Comparison of ENCODE assay signal across 1 cellular context in genomic region chr1:24199291-24199900, GRCh38.
TF ChIP-seq lines count a peak whose summit lies in the region.

No MANE protein-coding gene starts in this region.

TF ChIP-seq in K562, 482 proteins besides CTCF, POLR2A, EP300 and RAD21 (continued from another document):
- TF ChIP-seq, protein P1, sequence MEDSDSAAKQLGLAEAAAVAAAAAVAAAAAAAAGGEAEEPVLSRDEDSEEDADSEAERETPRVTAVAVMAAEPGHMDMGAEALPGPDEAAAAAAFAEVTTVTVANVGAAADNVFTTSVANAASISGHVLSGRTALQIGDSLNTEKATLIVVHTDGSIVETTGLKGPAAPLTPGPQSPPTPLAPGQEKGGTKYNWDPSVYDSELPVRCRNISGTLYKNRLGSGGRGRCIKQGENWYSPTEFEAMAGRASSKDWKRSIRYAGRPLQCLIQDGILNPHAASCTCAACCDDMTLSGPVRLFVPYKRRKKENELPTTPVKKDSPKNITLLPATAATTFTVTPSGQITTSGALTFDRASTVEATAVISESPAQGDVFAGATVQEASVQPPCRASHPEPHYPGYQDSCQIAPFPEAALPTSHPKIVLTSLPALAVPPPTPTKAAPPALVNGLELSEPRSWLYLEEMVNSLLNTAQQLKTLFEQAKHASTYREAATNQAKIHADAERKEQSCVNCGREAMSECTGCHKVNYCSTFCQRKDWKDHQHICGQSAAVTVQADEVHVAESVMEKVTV (CRISPR knock-in tag; IDR thresholded peaks at IDR 0.05): peak; percentile 89
- peak; percentile 61 for TF ChIP-seq RB1 (IDR thresholded peaks at IDR 0.05; ENCODE audit: low read depth)
- peak in 1 of 3 experiments; percentile 20 for TF ChIP-seq YY1 (IDR thresholded peaks at IDR 0.05; ENCODE audit: borderline replicate concordance in 1 of 3, control insufficient read depth in 1 of 3, extremely low read depth in 1 of 3, insufficient read depth in 3 of 3, insufficient read length in 1 of 3, insufficient replicate concordance in 2 of 3, low read depth in 1 of 3, low read length in 2 of 3)
- TF ChIP-seq TEAD1 (CRISPR knock-in tag; IDR thresholded peaks at IDR 0.05): peak in 1 of 2 experiments; percentile 18; a peak in 1 of 4 replicates
- TF ChIP-seq XRCC5 (IDR thresholded peaks at IDR 0.05; ENCODE audit: low read depth, low read length): peak; percentile 75; the same call in 1 of the 2 replicates
- no peak for TF ChIP-seq ARID1B (IDR thresholded peaks at IDR 0.05)
- TF ChIP-seq IRF1 (CRISPR knock-in tag; IDR thresholded peaks at IDR 0.05; ENCODE audit: borderline replicate concordance): no peak
- TF ChIP-seq CBFA2T3 (IDR thresholded peaks at IDR 0.05): no peak
- peak; percentile 80 for TF ChIP-seq LEF1 (IDR thresholded peaks at IDR 0.05)
- peak; percentile 27; the same call in 1 of the 2 replicates for TF ChIP-seq BCOR (IDR thresholded peaks at IDR 0.05)
- peak; percentile 53 for TF ChIP-seq CXXC5 (CRISPR knock-in tag; IDR thresholded peaks at IDR 0.05)
- peak in 1 of 2 experiments; percentile 16 for TF ChIP-seq AFF1 (IDR thresholded peaks at IDR 0.05; ENCODE audit: low read depth in 1 of 2, partially characterized antibody in 2 of 2)
- TF ChIP-seq ARNT (IDR thresholded peaks at IDR 0.05): peak in 1 of 2 experiments; percentile 69; a peak in 1 of 4 replicates
- TF ChIP-seq SMAD4 (CRISPR knock-in tag; conservative IDR thresholded peaks at IDR 0.05): peak; percentile 76
- TF ChIP-seq RHOXF2B (CRISPR knock-in tag; conservative IDR thresholded peaks at IDR 0.05): no peak
- TF ChIP-seq ARID2 (IDR thresholded peaks at IDR 0.05): peak; percentile 44; the same call in 1 of the 2 replicates
- no peak for TF ChIP-seq DNMT1 (IDR thresholded peaks at IDR 0.05)
- TF ChIP-seq JUN (IDR thresholded peaks at IDR 0.05; ENCODE audit: borderline replicate concordance, low read depth, low read length): peak; percentile 21; the same call in 1 of the 2 replicates
- no peak for TF ChIP-seq JUN (CRISPR knock-in tag; IDR thresholded peaks at IDR 0.05; ENCODE audit: borderline replicate concordance)
- peak; percentile 21; the same call in 1 of the 2 replicates for TF ChIP-seq ESRRA (IDR thresholded peaks at IDR 0.05; ENCODE audit: borderline replicate concordance, low read depth)
- TF ChIP-seq KLF16 (IDR thresholded peaks at IDR 0.05): peak; percentile 49; the same call in 1 of the 2 replicates
- TF ChIP-seq SP1 (CRISPR knock-in tag; IDR thresholded peaks at IDR 0.05): 0 out of 2 replicates have a peak, but pooled peaks have one; percentile 25
- TF ChIP-seq ATF3 (IDR thresholded peaks at IDR 0.05): no peak
- TF ChIP-seq ATF3 (CRISPR knock-in tag; conservative IDR thresholded peaks at IDR 0.05): no peak
- TF ChIP-seq CREM (IDR thresholded peaks at IDR 0.05; ENCODE audit: low read depth): 0 out of 2 replicates have a peak, but pooled peaks have one; percentile 20
- TF ChIP-seq ZKSCAN1 (IDR thresholded peaks at IDR 0.05; ENCODE audit: low read depth, low read length): 0 out of 2 replicates have a peak, but pooled peaks have one; percentile 28
- TF ChIP-seq CC2D1A (IDR thresholded peaks at IDR 0.05): peak; percentile 80
- TF ChIP-seq, protein P2, sequence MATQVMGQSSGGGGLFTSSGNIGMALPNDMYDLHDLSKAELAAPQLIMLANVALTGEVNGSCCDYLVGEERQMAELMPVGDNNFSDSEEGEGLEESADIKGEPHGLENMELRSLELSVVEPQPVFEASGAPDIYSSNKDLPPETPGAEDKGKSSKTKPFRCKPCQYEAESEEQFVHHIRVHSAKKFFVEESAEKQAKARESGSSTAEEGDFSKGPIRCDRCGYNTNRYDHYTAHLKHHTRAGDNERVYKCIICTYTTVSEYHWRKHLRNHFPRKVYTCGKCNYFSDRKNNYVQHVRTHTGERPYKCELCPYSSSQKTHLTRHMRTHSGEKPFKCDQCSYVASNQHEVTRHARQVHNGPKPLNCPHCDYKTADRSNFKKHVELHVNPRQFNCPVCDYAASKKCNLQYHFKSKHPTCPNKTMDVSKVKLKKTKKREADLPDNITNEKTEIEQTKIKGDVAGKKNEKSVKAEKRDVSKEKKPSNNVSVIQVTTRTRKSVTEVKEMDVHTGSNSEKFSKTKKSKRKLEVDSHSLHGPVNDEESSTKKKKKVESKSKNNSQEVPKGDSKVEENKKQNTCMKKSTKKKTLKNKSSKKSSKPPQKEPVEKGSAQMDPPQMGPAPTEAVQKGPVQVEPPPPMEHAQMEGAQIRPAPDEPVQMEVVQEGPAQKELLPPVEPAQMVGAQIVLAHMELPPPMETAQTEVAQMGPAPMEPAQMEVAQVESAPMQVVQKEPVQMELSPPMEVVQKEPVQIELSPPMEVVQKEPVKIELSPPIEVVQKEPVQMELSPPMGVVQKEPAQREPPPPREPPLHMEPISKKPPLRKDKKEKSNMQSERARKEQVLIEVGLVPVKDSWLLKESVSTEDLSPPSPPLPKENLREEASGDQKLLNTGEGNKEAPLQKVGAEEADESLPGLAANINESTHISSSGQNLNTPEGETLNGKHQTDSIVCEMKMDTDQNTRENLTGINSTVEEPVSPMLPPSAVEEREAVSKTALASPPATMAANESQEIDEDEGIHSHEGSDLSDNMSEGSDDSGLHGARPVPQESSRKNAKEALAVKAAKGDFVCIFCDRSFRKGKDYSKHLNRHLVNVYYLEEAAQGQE (CRISPR knock-in tag; IDR thresholded peaks at IDR 0.05; ENCODE audit: low read depth): 0 out of 2 replicates have a peak, but pooled peaks have one; percentile 33
- no peak for TF ChIP-seq ATF1 (CRISPR knock-in tag; IDR thresholded peaks at IDR 0.05)
- TF ChIP-seq ATF1 (tag; IDR thresholded peaks at IDR 0.05): peak; percentile 66
- no peak for TF ChIP-seq ZNF143 (CRISPR knock-in tag; IDR thresholded peaks at IDR 0.05)
- peak; percentile 89; the same call in 1 of the 2 replicates for TF ChIP-seq STAG1 (CRISPR knock-in tag; IDR thresholded peaks at IDR 0.05; ENCODE audit: borderline replicate concordance)
- no peak for TF ChIP-seq ZNF134 (CRISPR knock-in tag; conservative IDR thresholded peaks at IDR 0.05)
- no peak for TF ChIP-seq ZNF431 (CRISPR knock-in tag; IDR thresholded peaks at IDR 0.05)
- 0 out of 2 replicates have a peak, but pooled peaks have one; percentile 13 for TF ChIP-seq ZBTB7A (IDR thresholded peaks at IDR 0.05; ENCODE audit: borderline replicate concordance, control insufficient read depth, low read depth, low read length)
- TF ChIP-seq SMC3 (conservative IDR thresholded peaks at IDR 0.05; ENCODE audit: insufficient read depth, low read depth, low read length): peak; percentile 97
- TF ChIP-seq GATA2 (CRISPR knock-in tag; IDR thresholded peaks at IDR 0.05): peak; percentile 76
- no peak for TF ChIP-seq NCOR1 (IDR thresholded peaks at IDR 0.05)
- TF ChIP-seq, protein P3, sequence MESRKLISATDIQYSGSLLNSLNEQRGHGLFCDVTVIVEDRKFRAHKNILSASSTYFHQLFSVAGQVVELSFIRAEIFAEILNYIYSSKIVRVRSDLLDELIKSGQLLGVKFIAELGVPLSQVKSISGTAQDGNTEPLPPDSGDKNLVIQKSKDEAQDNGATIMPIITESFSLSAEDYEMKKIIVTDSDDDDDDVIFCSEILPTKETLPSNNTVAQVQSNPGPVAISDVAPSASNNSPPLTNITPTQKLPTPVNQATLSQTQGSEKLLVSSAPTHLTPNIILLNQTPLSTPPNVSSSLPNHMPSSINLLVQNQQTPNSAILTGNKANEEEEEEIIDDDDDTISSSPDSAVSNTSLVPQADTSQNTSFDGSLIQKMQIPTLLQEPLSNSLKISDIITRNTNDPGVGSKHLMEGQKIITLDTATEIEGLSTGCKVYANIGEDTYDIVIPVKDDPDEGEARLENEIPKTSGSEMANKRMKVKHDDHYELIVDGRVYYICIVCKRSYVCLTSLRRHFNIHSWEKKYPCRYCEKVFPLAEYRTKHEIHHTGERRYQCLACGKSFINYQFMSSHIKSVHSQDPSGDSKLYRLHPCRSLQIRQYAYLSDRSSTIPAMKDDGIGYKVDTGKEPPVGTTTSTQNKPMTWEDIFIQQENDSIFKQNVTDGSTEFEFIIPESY (CRISPR knock-in tag; IDR thresholded peaks at IDR 0.05): no peak
